ENCODE assay signal across 1 cellular context in the genomic region with DNA sequence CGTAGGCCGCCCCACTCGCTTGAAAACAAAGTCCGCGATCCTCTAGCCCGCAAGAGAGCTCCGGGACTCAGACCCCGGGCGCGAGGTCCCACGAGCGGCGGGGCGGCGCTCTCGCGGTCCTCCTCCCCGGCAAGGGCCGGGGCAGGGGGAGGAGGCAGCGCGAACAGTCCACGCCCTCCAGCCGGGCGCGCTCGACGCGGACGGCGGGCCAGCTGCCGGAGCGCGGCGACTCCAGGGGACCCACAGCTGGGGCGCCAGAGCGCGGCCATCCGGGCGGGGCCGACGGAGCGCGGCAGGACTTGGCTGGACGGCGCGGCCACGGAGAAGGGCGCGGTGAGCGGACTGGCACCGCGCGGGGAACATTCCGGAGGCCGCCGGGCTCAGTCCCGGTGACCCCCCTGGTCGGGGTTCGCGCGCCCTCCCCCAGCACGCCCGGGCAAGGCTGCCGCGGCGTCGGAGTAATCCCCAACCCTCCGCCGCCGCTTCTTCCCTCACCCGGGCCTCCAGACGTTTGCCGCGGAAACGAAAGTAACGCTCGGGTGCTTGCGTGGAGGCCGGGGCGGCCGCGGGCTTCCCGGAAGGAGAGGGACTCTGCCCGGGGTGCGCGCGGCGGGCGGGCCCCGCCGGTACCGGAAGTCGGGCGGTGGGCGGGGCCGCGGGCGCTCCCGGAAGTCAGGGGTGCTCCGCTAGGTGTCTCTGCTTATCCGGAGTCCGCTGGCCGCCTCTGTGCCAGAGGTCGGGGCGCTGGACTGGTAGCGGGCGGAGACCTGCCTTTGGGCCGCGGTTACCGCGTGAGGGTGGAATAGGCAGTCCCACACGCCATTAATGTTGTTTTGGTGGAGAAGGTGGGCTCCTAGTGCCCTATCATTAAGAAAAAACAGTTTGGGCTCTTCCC.
TF ChIP-seq lines count a peak whose summit lies in the region.

RIPK1 (plus strand) TSS at position 166 of the 895 bp plus-strand sequence. CDS start 8,330 bp downstream, outside the sequence.

TF ChIP-seq in HepG2, 621 proteins besides CTCF, POLR2A, EP300 and RAD21 (continued from another document and continues in another):
- TF ChIP-seq XBP1 (CRISPR knock-in tag; IDR thresholded peaks at IDR 0.05) (no peak; the same call in 1 of the 2 replicates), ZNF468 (CRISPR knock-in tag; IDR thresholded peaks at IDR 0.05) (no peak), ZNF34 (CRISPR knock-in tag; IDR thresholded peaks at IDR 0.05; ENCODE audit: borderline replicate concordance) (peak; percentile 50; the same call in 1 of the 2 replicates), ZNF749 (CRISPR knock-in tag; IDR thresholded peaks at IDR 0.05; ENCODE audit: borderline replicate concordance) (peak; percentile 58; the same call in 1 of the 2 replicates), ZNF546 (CRISPR knock-in tag; conservative IDR thresholded peaks at IDR 0.05) (peak; percentile 56), ZSCAN21 (CRISPR knock-in tag; IDR thresholded peaks at IDR 0.05; ENCODE audit: borderline replicate concordance) (peak; percentile 44; the same call in 1 of the 2 replicates), PCBP2 (optimal IDR thresholded peaks at IDR 0.05; ENCODE audit: low read depth, low read length, poor library complexity, severe bottlenecking) (no peak), ZMYM2 (CRISPR knock-in tag; IDR thresholded peaks at IDR 0.05) (no peak), ZNF672 (CRISPR knock-in tag; IDR thresholded peaks at IDR 0.05) (0 out of 2 replicates have a peak, but pooled peaks have one; percentile 38), NFE2L1 (CRISPR knock-in tag; IDR thresholded peaks at IDR 0.05; ENCODE audit: borderline replicate concordance) (no peak), AKNA (CRISPR knock-in tag; IDR thresholded peaks at IDR 0.05; ENCODE audit: borderline replicate concordance) (no peak), JARID2 (CRISPR knock-in tag; IDR thresholded peaks at IDR 0.05; ENCODE audit: insufficient replicate concordance) (peak; percentile 18), ZFP90 (CRISPR knock-in tag; IDR thresholded peaks at IDR 0.05; ENCODE audit: borderline replicate concordance) (peak; percentile 79; the same call in 1 of the 2 replicates), ZBTB4 (CRISPR knock-in tag; IDR thresholded peaks at IDR 0.05; ENCODE audit: borderline replicate concordance) (no peak), MBNL3 (CRISPR knock-in tag; conservative IDR thresholded peaks at IDR 0.05) (no peak), TRIM24 (CRISPR knock-in tag; IDR thresholded peaks at IDR 0.05) (0 out of 2 replicates have a peak, but pooled peaks have one; percentile 1), ZNF460 (CRISPR knock-in tag; IDR thresholded peaks at IDR 0.05; ENCODE audit: borderline replicate concordance) (peak; percentile 57; the same call in 1 of the 2 replicates), HDAC1 (CRISPR knock-in tag; IDR thresholded peaks at IDR 0.05) (peak; percentile 84), SIN3B (IDR thresholded peaks at IDR 0.05; ENCODE audit: low read length) (peak; percentile 54; the same call in 1 of the 2 replicates), ZMAT5 (CRISPR knock-in tag; IDR thresholded peaks at IDR 0.05; ENCODE audit: borderline replicate concordance, low read depth) (no peak), SCMH1 (CRISPR knock-in tag; IDR thresholded peaks at IDR 0.05; ENCODE audit: borderline replicate concordance) (no peak), CHD2 (IDR thresholded peaks at IDR 0.05; ENCODE audit: low read depth, low read length) (peak; percentile 36; the same call in 1 of the 2 replicates), MTF1 (CRISPR knock-in tag; IDR thresholded peaks at IDR 0.05) (peak; percentile 31; the same call in 1 of the 2 replicates), MAZ (IDR thresholded peaks at IDR 0.05; ENCODE audit: borderline replicate concordance, low read depth, low read length) (peak; percentile 91), MAZ (CRISPR knock-in tag; IDR thresholded peaks at IDR 0.05; ENCODE audit: low read depth) (peak; percentile 76), EED (CRISPR knock-in tag; IDR thresholded peaks at IDR 0.05) (no peak; the same call in 1 of the 2 replicates)
- TF ChIP-seq, protein P1, sequence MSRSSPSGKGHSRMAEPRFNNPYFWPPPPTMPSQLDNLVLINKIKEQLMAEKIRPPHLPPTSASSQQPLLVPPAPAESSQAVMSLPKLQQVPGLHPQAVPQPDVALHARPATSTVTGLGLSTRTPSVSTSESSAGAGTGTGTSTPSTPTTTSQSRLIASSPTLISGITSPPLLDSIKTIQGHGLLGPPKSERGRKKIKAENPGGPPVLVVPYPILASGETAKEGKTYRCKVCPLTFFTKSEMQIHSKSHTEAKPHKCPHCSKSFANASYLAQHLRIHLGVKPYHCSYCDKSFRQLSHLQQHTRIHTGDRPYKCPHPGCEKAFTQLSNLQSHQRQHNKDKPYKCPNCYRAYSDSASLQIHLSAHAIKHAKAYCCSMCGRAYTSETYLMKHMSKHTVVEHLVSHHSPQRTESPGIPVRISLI (CRISPR knock-in tag; IDR thresholded peaks at IDR 0.05; ENCODE audit: borderline replicate concordance), result no peak
- TF ChIP-seq, protein P2, sequence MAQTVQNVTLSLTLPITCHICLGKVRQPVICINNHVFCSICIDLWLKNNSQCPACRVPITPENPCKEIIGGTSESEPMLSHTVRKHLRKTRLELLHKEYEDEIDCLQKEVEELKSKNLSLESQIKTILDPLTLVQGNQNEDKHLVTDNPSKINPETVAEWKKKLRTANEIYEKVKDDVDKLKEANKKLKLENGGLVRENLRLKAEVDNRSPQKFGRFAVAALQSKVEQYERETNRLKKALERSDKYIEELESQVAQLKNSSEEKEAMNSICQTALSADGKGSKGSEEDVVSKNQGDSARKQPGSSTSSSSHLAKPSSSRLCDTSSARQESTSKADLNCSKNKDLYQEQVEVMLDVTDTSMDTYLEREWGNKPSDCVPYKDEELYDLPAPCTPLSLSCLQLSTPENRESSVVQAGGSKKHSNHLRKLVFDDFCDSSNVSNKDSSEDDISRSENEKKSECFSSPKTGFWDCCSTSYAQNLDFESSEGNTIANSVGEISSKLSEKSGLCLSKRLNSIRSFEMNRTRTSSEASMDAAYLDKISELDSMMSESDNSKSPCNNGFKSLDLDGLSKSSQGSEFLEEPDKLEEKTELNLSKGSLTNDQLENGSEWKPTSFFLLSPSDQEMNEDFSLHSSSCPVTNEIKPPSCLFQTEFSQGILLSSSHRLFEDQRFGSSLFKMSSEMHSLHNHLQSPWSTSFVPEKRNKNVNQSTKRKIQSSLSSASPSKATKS (CRISPR knock-in tag; IDR thresholded peaks at IDR 0.05), result no peak; the same call in 1 of the 2 replicates
- TF ChIP-seq, protein P3, sequence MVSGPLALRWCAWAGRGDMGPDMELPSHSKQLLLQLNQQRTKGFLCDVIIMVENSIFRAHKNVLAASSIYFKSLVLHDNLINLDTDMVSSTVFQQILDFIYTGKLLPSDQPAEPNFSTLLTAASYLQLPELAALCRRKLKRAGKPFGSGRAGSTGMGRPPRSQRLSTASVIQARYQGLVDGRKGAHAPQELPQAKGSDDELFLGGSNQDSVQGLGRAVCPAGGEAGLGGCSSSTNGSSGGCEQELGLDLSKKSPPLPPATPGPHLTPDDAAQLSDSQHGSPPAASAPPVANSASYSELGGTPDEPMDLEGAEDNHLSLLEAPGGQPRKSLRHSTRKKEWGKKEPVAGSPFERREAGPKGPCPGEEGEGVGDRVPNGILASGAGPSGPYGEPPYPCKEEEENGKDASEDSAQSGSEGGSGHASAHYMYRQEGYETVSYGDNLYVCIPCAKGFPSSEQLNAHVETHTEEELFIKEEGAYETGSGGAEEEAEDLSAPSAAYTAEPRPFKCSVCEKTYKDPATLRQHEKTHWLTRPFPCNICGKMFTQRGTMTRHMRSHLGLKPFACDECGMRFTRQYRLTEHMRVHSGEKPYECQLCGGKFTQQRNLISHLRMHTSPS (CRISPR knock-in tag; IDR thresholded peaks at IDR 0.05; ENCODE audit: low read depth), result no peak
- TF ChIP-seq, protein P4, sequence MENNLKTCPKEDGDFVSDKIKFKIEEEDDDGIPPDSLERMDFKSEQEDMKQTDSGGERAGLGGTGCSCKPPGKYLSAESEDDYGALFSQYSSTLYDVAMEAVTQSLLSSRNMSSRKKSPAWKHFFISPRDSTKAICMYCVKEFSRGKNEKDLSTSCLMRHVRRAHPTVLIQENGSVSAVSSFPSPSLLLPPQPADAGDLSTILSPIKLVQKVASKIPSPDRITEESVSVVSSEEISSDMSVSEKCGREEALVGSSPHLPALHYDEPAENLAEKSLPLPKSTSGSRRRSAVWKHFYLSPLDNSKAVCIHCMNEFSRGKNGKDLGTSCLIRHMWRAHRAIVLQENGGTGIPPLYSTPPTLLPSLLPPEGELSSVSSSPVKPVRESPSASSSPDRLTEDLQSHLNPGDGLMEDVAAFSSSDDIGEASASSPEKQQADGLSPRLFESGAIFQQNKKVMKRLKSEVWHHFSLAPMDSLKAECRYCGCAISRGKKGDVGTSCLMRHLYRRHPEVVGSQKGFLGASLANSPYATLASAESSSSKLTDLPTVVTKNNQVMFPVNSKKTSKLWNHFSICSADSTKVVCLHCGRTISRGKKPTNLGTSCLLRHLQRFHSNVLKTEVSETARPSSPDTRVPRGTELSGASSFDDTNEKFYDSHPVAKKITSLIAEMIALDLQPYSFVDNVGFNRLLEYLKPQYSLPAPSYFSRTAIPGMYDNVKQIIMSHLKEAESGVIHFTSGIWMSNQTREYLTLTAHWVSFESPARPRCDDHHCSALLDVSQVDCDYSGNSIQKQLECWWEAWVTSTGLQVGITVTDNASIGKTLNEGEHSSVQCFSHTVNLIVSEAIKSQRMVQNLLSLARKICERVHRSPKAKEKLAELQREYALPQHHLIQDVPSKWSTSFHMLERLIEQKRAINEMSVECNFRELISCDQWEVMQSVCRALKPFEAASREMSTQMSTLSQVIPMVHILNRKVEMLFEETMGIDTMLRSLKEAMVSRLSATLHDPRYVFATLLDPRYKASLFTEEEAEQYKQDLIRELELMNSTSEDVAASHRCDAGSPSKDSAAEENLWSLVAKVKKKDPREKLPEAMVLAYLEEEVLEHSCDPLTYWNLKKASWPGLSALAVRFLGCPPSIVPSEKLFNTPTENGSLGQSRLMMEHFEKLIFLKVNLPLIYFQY (CRISPR knock-in tag; IDR thresholded peaks at IDR 0.05; ENCODE audit: borderline replicate concordance), result peak; percentile 73; the same call in 1 of the 2 replicates
- TF ChIP-seq, protein P5, sequence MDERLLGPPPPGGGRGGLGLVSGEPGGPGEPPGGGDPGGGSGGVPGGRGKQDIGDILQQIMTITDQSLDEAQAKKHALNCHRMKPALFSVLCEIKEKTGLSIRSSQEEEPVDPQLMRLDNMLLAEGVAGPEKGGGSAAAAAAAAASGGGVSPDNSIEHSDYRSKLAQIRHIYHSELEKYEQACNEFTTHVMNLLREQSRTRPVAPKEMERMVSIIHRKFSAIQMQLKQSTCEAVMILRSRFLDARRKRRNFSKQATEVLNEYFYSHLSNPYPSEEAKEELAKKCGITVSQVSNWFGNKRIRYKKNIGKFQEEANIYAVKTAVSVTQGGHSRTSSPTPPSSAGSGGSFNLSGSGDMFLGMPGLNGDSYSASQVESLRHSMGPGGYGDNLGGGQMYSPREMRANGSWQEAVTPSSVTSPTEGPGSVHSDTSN (CRISPR knock-in tag; IDR thresholded peaks at IDR 0.05), result no peak
